1 cellular context compared by ENCODE assay signal in genomic region chr5:157948738-157949410, GRCh38.
A peak's percentile ranks its signal among the peaks of the same experiment; 100 is the strongest.
TF ChIP-seq lines count a peak whose summit lies in the region.

No MANE protein-coding gene starts in this region.

TF ChIP-seq in HepG2, 621 proteins besides CTCF, POLR2A, EP300 and RAD21 (continued from another document and continues in another):
- no peak for TF ChIP-seq MTA1 (CRISPR knock-in tag; IDR thresholded peaks at IDR 0.05; ENCODE audit: borderline replicate concordance)
- no peak for TF ChIP-seq ZNF740 (CRISPR knock-in tag; IDR thresholded peaks at IDR 0.05)
- TF ChIP-seq EED (CRISPR knock-in tag; IDR thresholded peaks at IDR 0.05): no peak
- no peak for TF ChIP-seq HCFC1 (IDR thresholded peaks at IDR 0.05; ENCODE audit: low read depth, low read length)
- TF ChIP-seq HMGXB3 (CRISPR knock-in tag; IDR thresholded peaks at IDR 0.05; ENCODE audit: borderline replicate concordance): no peak
- no peak for TF ChIP-seq EZH2 (conservative IDR thresholded peaks at IDR 0.05; ENCODE audit: low read depth, low read length)
- no peak for TF ChIP-seq ZBTB37 (CRISPR knock-in tag; IDR thresholded peaks at IDR 0.05)
- no peak for TF ChIP-seq ZKSCAN5 (CRISPR knock-in tag; IDR thresholded peaks at IDR 0.05)
- TF ChIP-seq ZNF501 (CRISPR knock-in tag; IDR thresholded peaks at IDR 0.05): no peak
- no peak for TF ChIP-seq ZNF747 (CRISPR knock-in tag; IDR thresholded peaks at IDR 0.05; ENCODE audit: borderline replicate concordance)
- no peak for TF ChIP-seq ZNF547 (CRISPR knock-in tag; IDR thresholded peaks at IDR 0.05)
- TF ChIP-seq ZNF558 (CRISPR knock-in tag; IDR thresholded peaks at IDR 0.05; ENCODE audit: borderline replicate concordance): no peak
- no peak for TF ChIP-seq NCOA1 (CRISPR knock-in tag; IDR thresholded peaks at IDR 0.05)
- no peak for TF ChIP-seq CREBL2 (CRISPR knock-in tag; IDR thresholded peaks at IDR 0.05; ENCODE audit: borderline replicate concordance)
- no peak for TF ChIP-seq ZNF777 (CRISPR knock-in tag; IDR thresholded peaks at IDR 0.05)
- no peak for TF ChIP-seq SNRNP70 (IDR thresholded peaks at IDR 0.05; ENCODE audit: low read depth, low read length)
- no peak for TF ChIP-seq ZMAT5 (CRISPR knock-in tag; IDR thresholded peaks at IDR 0.05; ENCODE audit: borderline replicate concordance, low read depth)
- TF ChIP-seq TEAD3 (CRISPR knock-in tag; optimal IDR thresholded peaks at IDR 0.05; ENCODE audit: borderline replicate concordance): peak; percentile 94
- no peak for TF ChIP-seq ZNF7 (CRISPR knock-in tag; IDR thresholded peaks at IDR 0.05)
- peak; percentile 88 for TF ChIP-seq SMC3 (IDR thresholded peaks at IDR 0.05; ENCODE audit: low read length)
- no peak for TF ChIP-seq THAP7 (CRISPR knock-in tag; IDR thresholded peaks at IDR 0.05)
- no peak for TF ChIP-seq ZFP91 (CRISPR knock-in tag; IDR thresholded peaks at IDR 0.05; ENCODE audit: borderline replicate concordance)
- TF ChIP-seq YY1 (IDR thresholded peaks at IDR 0.05; ENCODE audit: insufficient read depth, insufficient replicate concordance, low read depth, low read length): no peak
- no peak for TF ChIP-seq ZBTB42 (CRISPR knock-in tag; IDR thresholded peaks at IDR 0.05)
- no peak for TF ChIP-seq RXRB (CRISPR knock-in tag; IDR thresholded peaks at IDR 0.05; ENCODE audit: borderline replicate concordance)
- TF ChIP-seq ZNF761 (CRISPR knock-in tag; conservative IDR thresholded peaks at IDR 0.05): no peak
- no peak for TF ChIP-seq HMGA1 (CRISPR knock-in tag; conservative IDR thresholded peaks at IDR 0.05)
- TF ChIP-seq HOXD1 (CRISPR knock-in tag; IDR thresholded peaks at IDR 0.05): no peak
- TF ChIP-seq MED8 (CRISPR knock-in tag; IDR thresholded peaks at IDR 0.05; ENCODE audit: insufficient replicate concordance): no peak
- TF ChIP-seq NFKB2 (CRISPR knock-in tag; IDR thresholded peaks at IDR 0.05; ENCODE audit: borderline replicate concordance): no peak
- no peak for TF ChIP-seq SMARCC2 (IDR thresholded peaks at IDR 0.05)
- no peak for TF ChIP-seq NCOA5 (CRISPR knock-in tag; IDR thresholded peaks at IDR 0.05)
- TF ChIP-seq ARNT (IDR thresholded peaks at IDR 0.05): no peak
- TF ChIP-seq THYN1 (CRISPR knock-in tag; IDR thresholded peaks at IDR 0.05; ENCODE audit: borderline replicate concordance, low read depth): no peak
- TF ChIP-seq TFDP2 (CRISPR knock-in tag; IDR thresholded peaks at IDR 0.05): no peak
- no peak for TF ChIP-seq ARNT2 (CRISPR knock-in tag; IDR thresholded peaks at IDR 0.05; ENCODE audit: low read depth)
- TF ChIP-seq MLLT10 (CRISPR knock-in tag; IDR thresholded peaks at IDR 0.05): no peak
- TF ChIP-seq KLF15 (CRISPR knock-in tag; IDR thresholded peaks at IDR 0.05; ENCODE audit: borderline replicate concordance): no peak
- TF ChIP-seq ZNF292 (CRISPR knock-in tag; IDR thresholded peaks at IDR 0.05; ENCODE audit: borderline replicate concordance, low read depth): no peak
- no peak for TF ChIP-seq TP53 (CRISPR knock-in tag; conservative IDR thresholded peaks at IDR 0.05)
- TF ChIP-seq ZSCAN21 (CRISPR knock-in tag; IDR thresholded peaks at IDR 0.05; ENCODE audit: borderline replicate concordance): no peak
- no peak for TF ChIP-seq ZNF780A (CRISPR knock-in tag; IDR thresholded peaks at IDR 0.05)
- no peak for TF ChIP-seq STAT6 (CRISPR knock-in tag; IDR thresholded peaks at IDR 0.05; ENCODE audit: borderline replicate concordance)
- no peak for TF ChIP-seq SOX13 (IDR thresholded peaks at IDR 0.05)
- 0 out of 4 replicates have a peak, but pooled peaks of 1 of the 2 experiments have one; percentile 14 for TF ChIP-seq SOX13 (CRISPR knock-in tag; conservative IDR thresholded peaks at IDR 0.05 in 1 of 2, IDR thresholded peaks at IDR 0.05 in 1 of 2)
- no peak for TF ChIP-seq GLMP (CRISPR knock-in tag; IDR thresholded peaks at IDR 0.05; ENCODE audit: borderline replicate concordance)
- no peak for TF ChIP-seq NFE2 (CRISPR knock-in tag; IDR thresholded peaks at IDR 0.05)
- TF ChIP-seq MEIS1 (CRISPR knock-in tag; IDR thresholded peaks at IDR 0.05; ENCODE audit: borderline replicate concordance): no peak
- TF ChIP-seq SYNCRIP (IDR thresholded peaks at IDR 0.05; ENCODE audit: insufficient read depth, low read depth, low read length): no peak
- no peak for TF ChIP-seq ZNF230 (CRISPR knock-in tag; IDR thresholded peaks at IDR 0.05)
- peak; percentile 56; the same call in 1 of the 2 replicates for TF ChIP-seq ZMYM4 (CRISPR knock-in tag; IDR thresholded peaks at IDR 0.05)
- no peak for TF ChIP-seq ZNF143 (CRISPR knock-in tag; IDR thresholded peaks at IDR 0.05)
- no peak for TF ChIP-seq JUN (CRISPR knock-in tag; IDR thresholded peaks at IDR 0.05)
- no peak for TF ChIP-seq FOXK2 (IDR thresholded peaks at IDR 0.05)
- no peak for TF ChIP-seq TOPORS (CRISPR knock-in tag; IDR thresholded peaks at IDR 0.05)
- no peak for TF ChIP-seq ATM (IDR thresholded peaks at IDR 0.05; ENCODE audit: borderline replicate concordance)
- no peak for TF ChIP-seq ZNF784 (CRISPR knock-in tag; IDR thresholded peaks at IDR 0.05; ENCODE audit: borderline replicate concordance)
- no peak for TF ChIP-seq ZNF737 (CRISPR knock-in tag; IDR thresholded peaks at IDR 0.05; ENCODE audit: borderline replicate concordance)
